In the genomic region with DNA sequence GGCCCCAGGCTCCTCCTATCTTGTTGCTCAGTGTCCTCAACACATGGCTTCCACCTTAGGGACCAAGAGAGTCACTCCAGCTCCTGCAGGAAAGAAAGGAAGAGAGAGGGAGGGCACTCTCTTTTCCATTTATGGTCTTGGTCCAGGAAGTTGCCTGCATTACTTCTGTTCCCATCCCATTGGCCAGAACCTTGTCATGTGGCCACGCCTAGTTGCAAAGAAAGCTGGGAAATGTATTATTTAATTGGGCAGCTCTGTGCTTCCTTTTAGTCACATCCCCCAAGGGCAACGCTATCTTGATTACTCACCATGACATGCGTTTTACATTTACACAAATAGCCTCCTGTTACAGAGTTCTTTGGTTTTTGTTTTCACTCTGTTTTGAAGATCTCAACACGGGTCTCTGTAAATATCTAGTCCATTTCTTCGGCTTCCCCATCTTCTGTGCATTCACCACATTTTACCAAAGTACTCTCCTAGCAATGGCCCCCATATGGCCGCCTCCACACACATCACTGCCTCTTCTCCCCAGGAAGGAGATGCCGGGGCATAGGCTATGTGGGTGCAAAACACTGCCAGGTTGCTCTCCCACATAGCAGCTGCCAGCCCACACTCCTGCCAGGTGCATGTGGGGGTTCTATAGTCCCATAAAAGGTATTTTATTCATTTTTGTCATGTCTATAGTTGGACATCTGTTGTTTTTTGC, we compare ENCODE assay signal across 1 cellular context.
TF ChIP-seq lines count a peak whose summit lies in the region.

No MANE protein-coding gene starts in this region.

TF ChIP-seq in H1, 55 proteins besides CTCF, POLR2A, EP300 and RAD21:
- TF ChIP-seq SRF (IDR thresholded peaks at IDR 0.05; ENCODE audit: low read depth, low read length) = peak; percentile 51; the same call in 1 of the 2 replicates
- TF ChIP-seq CBX5 (IDR thresholded peaks at IDR 0.05; ENCODE audit: low read depth, low read length) = no peak
